In genomic region chr19:45676851-45677263, GRCh38 we compare ENCODE assay signal across 8 cellular contexts. TPM values are rescaled to one million over a fixed set of nuclear protein-coding genes. Genes with fewer than 3 reads are reported as not detected.
DNase-seq lines count a peak whose midpoint lies in the region; ATAC-seq, FAIRE-seq and TF ChIP-seq lines count a peak whose summit lies in the region.

No MANE protein-coding gene starts in this region.

- TF ChIP-seq CTCF in OCI-LY7 (conservative IDR thresholded peaks at IDR 0.05; ENCODE audit: low read length) (no peak), astrocyte (IDR thresholded peaks at IDR 0.05; ENCODE audit: insufficient read depth, low read depth, low read length) (no peak), lower lobe of right lung (IDR thresholded peaks at IDR 0.05) (no peak), thoracic aorta (IDR thresholded peaks at IDR 0.05) (no peak)

- H3K27me3 Mint-ChIP-seq in astrocyte (ENCODE audit: low read depth, unreplicated experiment) = peaks cover 9% of the 10 kb centered on the region

- intact Hi-C loops in OCI-LY7 (cut with micrococcal nuclease; ENCODE audit: unreplicated experiment) (no loop called here), lower lobe of right lung (cut with DNase I) (no loop called here)

- H3K36me3 Mint-ChIP-seq in astrocyte (ENCODE audit: low read depth, unreplicated experiment) = peaks cover 7% of the 10 kb centered on the region

- H3K4me3 ChIP-seq in OCI-LY7 (ENCODE audit: low read depth, low read length, poor library complexity, severe bottlenecking) (peak overlapping the region; percentile 64), astrocyte (ENCODE audit: insufficient read depth, low read depth, low read length) (no peak overlapping the region), lower lobe of right lung (peak overlapping the region; percentile 48), thoracic aorta (peak overlapping the region; percentile 43)

- no peak overlapping the region for H3K9ac ChIP-seq in astrocyte (ENCODE audit: low read length)

- H4K20me1 ChIP-seq in OCI-LY7 (ENCODE audit: insufficient read depth, low read length) = no peaks in the 10 kb centered on the region
- no peaks in the 10 kb centered on the region for H4K20me1 ChIP-seq in astrocyte (ENCODE audit: insufficient read depth, low read length)

- H3K27ac Mint-ChIP-seq in astrocyte (ENCODE audit: unreplicated experiment) = no peak overlapping the region

- CTCF ChIA-PET in OCI-LY7 (lab: Charles Lee; ENCODE audit: unreplicated experiment) = interaction anchor here (0.6 to 1.5 kb wide), 3 partner anchors 13 to 191 kb away, joined by 4 to 17 read pairs (median 10); partner anchors contain the start of genes QPCTL and SNRPD2

- peak overlapping the region; percentile 83 for H3K4me2 ChIP-seq in OCI-LY7 (ENCODE audit: low read length)
- H3K4me2 ChIP-seq in astrocyte (ENCODE audit: low read length) = peak overlapping the region; percentile 80

- H3K4me3 Mint-ChIP-seq in astrocyte (ENCODE audit: unreplicated experiment) = peak overlapping the region; percentile 73

- peaks cover 2% of the 10 kb centered on the region for H3K4me1 Mint-ChIP-seq in astrocyte (ENCODE audit: low read depth, unreplicated experiment)

- no peaks in the 10 kb centered on the region for H3K9me3 ChIP-seq in OCI-LY7 (ENCODE audit: low read length)
- H3K9me3 ChIP-seq in astrocyte (ENCODE audit: insufficient read depth, low read depth, low read length) = no peaks in the 10 kb centered on the region
- H3K9me3 ChIP-seq in lower lobe of right lung = no peaks in the 10 kb centered on the region
- H3K9me3 ChIP-seq in thoracic aorta = no peaks in the 10 kb centered on the region

- H3K27ac ChIP-seq in OCI-LY7 (ENCODE audit: low read depth, low read length, poor library complexity, severe bottlenecking) = no peak overlapping the region
- no peak overlapping the region for H3K27ac ChIP-seq in astrocyte (ENCODE audit: low read depth, low read length)
- peak overlapping the region; percentile 56 for H3K27ac ChIP-seq in lower lobe of right lung
- H3K27ac ChIP-seq in thoracic aorta = no peak overlapping the region

- POLR2A ChIA-PET in OCI-LY7 (lab: Charles Lee) = interaction anchor here (0.6 to 2.0 kb wide), 3 partner anchors 7 to 36 kb away, joined by 3 to 8 read pairs (median 6); partner anchors contain the start of genes QPCTL and SNRPD2

- no TSS peak for BruUV-seq in OCI-LY7 (replicated peaks; lab: Mats Ljungman, UMichigan)

- no peaks in the 10 kb centered on the region for H3K36me3 ChIP-seq in OCI-LY7 (ENCODE audit: insufficient read depth, low read length)
- no peaks in the 10 kb centered on the region for H3K36me3 ChIP-seq in astrocyte (ENCODE audit: insufficient read depth, low read length)
- H3K36me3 ChIP-seq in lower lobe of right lung = no peaks in the 10 kb centered on the region
- no peaks in the 10 kb centered on the region for H3K36me3 ChIP-seq in thoracic aorta

- H3K27me3 ChIP-seq in astrocyte (ENCODE audit: insufficient read depth, low read length) = peaks cover 9% of the 10 kb centered on the region
- H3K27me3 ChIP-seq in lower lobe of right lung (ENCODE audit: low read depth) = peaks cover 24% of the 10 kb centered on the region
- peaks cover 11% of the 10 kb centered on the region for H3K27me3 ChIP-seq in thoracic aorta (replicated peaks; ENCODE audit: insufficient read depth)

- H3K9me3 Mint-ChIP-seq in astrocyte (ENCODE audit: unreplicated experiment) = no peaks in the 10 kb centered on the region

- ATAC-seq in lower lobe of right lung = peak; percentile 43 to 49
- no peak for ATAC-seq in thoracic aorta (ENCODE audit: insufficient number of reproducible peaks, low FRiP score, low read depth)
- ATAC-seq in HG02571 (IDR thresholded peaks at IDR 0.05; ENCODE audit: unreplicated experiment) = no peak
- no peak for ATAC-seq in GM21619 (IDR thresholded peaks at IDR 0.05; ENCODE audit: unreplicated experiment)

- FAIRE-seq in astrocyte (lab: Jason Lieb, UNC) = no peak

- H3K79me2 ChIP-seq in OCI-LY7 (ENCODE audit: insufficient read depth, low read depth, low read length) (no peaks in the 10 kb centered on the region), astrocyte (ENCODE audit: insufficient read depth, low read length) (no peaks in the 10 kb centered on the region)

- H2AFZ ChIP-seq in OCI-LY7 (ENCODE audit: low read length) (peak overlapping the region; percentile 66; the same call in 1 of the 2 replicates), astrocyte (ENCODE audit: low read depth, low read length) (peak overlapping the region; percentile 63)

- H3K9me2 ChIP-seq in OCI-LY7 (ENCODE audit: insufficient read depth, low read length) = no peaks in the 10 kb centered on the region

- H3K4me1 ChIP-seq in OCI-LY7 (ENCODE audit: insufficient read depth, low read length, poor library complexity, severe bottlenecking) = peaks cover 25% of the 10 kb centered on the region
- peaks cover 8% of the 10 kb centered on the region for H3K4me1 ChIP-seq in astrocyte (ENCODE audit: insufficient read depth, low read length)
- H3K4me1 ChIP-seq in lower lobe of right lung = peaks cover 30% of the 10 kb centered on the region
- peaks cover 4 to 16% of the 10 kb centered on the region in 2 donors for H3K4me1 ChIP-seq in thoracic aorta (ENCODE audit: control insufficient read depth in 1 of 2, low read depth in 2 of 2)

- DNase-seq in ELF-1 (ENCODE audit: low read depth, low spot score) = peak; percentile 56
- peak; percentile 44 for DNase-seq in OCI-LY7 (ENCODE audit: low spot score)
- no peak for DNase-seq in astrocyte (ENCODE audit: low read depth)
- DNase-seq in lower lobe of right lung = peak; percentile 65
- no peak for DNase-seq in thoracic aorta (ENCODE audit: low spot score)
- DNase-seq in NCI-H446 (lab: John Stamatoyannopoulos, UW) = no peak

RNA-seq across cellular contexts. Expression of gene GIPR, which starts 8.8 kb away (rescaled TPM):
- 6.6 and 7.9 TPM in 2 replicates for total RNA-seq in OCI-LY7 (2014; rRNA removed; shearing (Covaris generic))
- total RNA-seq in OCI-LY7 (2022) (23.3 and 24.6 TPM in 2 replicates), astrocyte (4.4 and 4.6 TPM in 2 replicates), lower lobe of right lung (7.5 TPM), thoracic aorta (under 1 TPM in 1 of 2 donors, not detected in 1; 0.14 TPM)

RNA-seq across cellular contexts. Expression of gene SNRPD2, which starts 14.9 kb away (rescaled TPM):
- 774 and 848 TPM in 2 replicates for total RNA-seq in OCI-LY7 (2014; rRNA removed; shearing (Covaris generic))
- total RNA-seq in OCI-LY7 (2022) (518 and 523 TPM in 2 replicates), astrocyte (416 and 459 TPM in 2 replicates), lower lobe of right lung (229 TPM), thoracic aorta (10 to 100 TPM; 65.7 to 70.1 TPM)

RNA-seq across cellular contexts. Expression of gene QPCTL, which starts 15.6 kb away (rescaled TPM):
- total RNA-seq in OCI-LY7 (2014; rRNA removed; shearing (Covaris generic)) = 15.7 and 24.8 TPM in 2 replicates
- total RNA-seq in OCI-LY7 (2022) (25.1 and 26.3 TPM in 2 replicates), astrocyte (21.8 and 23.4 TPM in 2 replicates), lower lobe of right lung (5.0 TPM), thoracic aorta (1 to 10 TPM; 4.6 to 8.8 TPM)

RNA-seq across cellular contexts. Expression of gene EML2, which starts 37.7 kb away (rescaled TPM):
- 23.6 and 26.1 TPM in 2 replicates for total RNA-seq in OCI-LY7 (2014; rRNA removed; shearing (Covaris generic))
- 47.5 and 52.5 TPM in 2 replicates for total RNA-seq in OCI-LY7 (2022)
- 24.6 and 27.8 TPM in 2 replicates for total RNA-seq in astrocyte
- total RNA-seq in lower lobe of right lung = 51.4 TPM
- total RNA-seq in thoracic aorta = 10 to 100 TPM; 21.7 to 34.8 TPM

RNA-seq across cellular contexts. Expression of gene FBXO46, which starts 53.8 kb away (rescaled TPM):
- total RNA-seq in OCI-LY7 (2014; rRNA removed; shearing (Covaris generic)) = 23.9 and 27.5 TPM in 2 replicates
- total RNA-seq in OCI-LY7 (2022) (31.7 and 32.2 TPM in 2 replicates), astrocyte (19.6 and 21.1 TPM in 2 replicates), lower lobe of right lung (19.3 TPM), thoracic aorta (10 to 100 TPM in 1 of 2 donors, 1 to 10 TPM in 1; 9.9 to 15.0 TPM)

Comparison
In these comparisons a context has a peak if more than half of its experiments do, and no peak if none do; other contexts are left out.
1. DNase-seq: peak in ELF-1 (single experiment), OCI-LY7 (single experiment) and lower lobe of right lung (single experiment); none in astrocyte (single experiment), thoracic aorta (single experiment) and NCI-H446 (0 of 2).
2. ATAC-seq: peak in lower lobe of right lung (2 of 2); none in thoracic aorta (single experiment), HG02571 (single experiment) and GM21619 (single experiment).